ENCODE assay signal across 1 cellular context in the genomic region with DNA sequence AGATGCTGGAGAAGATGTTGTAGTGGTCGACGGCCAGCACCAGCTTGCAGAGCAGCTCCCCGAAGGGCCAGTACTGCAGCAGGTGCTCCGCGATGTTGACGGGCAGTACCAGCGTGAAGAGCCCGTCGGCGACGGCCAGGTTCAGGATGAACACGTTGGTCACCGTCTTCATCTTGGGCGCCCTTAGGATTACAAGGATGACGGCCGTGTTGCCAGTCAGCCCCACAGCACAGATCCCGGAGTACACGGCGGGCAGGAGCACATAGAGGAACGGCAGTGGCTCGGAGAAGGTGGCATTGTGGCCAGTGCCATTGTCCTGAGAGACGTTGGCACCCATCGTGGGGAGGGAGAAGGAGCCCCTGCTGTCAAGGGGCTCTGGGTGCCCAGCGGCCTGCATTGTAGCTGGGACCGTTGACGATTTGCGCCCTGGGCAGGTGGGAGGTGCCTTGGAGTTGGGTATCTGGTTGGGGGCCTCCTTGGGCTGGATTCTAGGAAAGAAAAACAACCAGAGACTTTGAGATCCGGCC.
TF ChIP-seq lines count a peak whose summit lies in the region.

No MANE protein-coding gene starts in this region.

TF ChIP-seq in GM23338, 12 proteins besides CTCF, POLR2A, EP300 and RAD21 (continued from another document):
- TF ChIP-seq, protein P1, sequence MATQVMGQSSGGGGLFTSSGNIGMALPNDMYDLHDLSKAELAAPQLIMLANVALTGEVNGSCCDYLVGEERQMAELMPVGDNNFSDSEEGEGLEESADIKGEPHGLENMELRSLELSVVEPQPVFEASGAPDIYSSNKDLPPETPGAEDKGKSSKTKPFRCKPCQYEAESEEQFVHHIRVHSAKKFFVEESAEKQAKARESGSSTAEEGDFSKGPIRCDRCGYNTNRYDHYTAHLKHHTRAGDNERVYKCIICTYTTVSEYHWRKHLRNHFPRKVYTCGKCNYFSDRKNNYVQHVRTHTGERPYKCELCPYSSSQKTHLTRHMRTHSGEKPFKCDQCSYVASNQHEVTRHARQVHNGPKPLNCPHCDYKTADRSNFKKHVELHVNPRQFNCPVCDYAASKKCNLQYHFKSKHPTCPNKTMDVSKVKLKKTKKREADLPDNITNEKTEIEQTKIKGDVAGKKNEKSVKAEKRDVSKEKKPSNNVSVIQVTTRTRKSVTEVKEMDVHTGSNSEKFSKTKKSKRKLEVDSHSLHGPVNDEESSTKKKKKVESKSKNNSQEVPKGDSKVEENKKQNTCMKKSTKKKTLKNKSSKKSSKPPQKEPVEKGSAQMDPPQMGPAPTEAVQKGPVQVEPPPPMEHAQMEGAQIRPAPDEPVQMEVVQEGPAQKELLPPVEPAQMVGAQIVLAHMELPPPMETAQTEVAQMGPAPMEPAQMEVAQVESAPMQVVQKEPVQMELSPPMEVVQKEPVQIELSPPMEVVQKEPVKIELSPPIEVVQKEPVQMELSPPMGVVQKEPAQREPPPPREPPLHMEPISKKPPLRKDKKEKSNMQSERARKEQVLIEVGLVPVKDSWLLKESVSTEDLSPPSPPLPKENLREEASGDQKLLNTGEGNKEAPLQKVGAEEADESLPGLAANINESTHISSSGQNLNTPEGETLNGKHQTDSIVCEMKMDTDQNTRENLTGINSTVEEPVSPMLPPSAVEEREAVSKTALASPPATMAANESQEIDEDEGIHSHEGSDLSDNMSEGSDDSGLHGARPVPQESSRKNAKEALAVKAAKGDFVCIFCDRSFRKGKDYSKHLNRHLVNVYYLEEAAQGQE (IDR thresholded peaks at IDR 0.05; ENCODE audit: unreplicated experiment), result no peak
- TF ChIP-seq NANOG (IDR thresholded peaks at IDR 0.05; ENCODE audit: borderline replicate concordance) (no peak), EZH2 (IDR thresholded peaks at IDR 0.05; ENCODE audit: low read depth, unreplicated experiment) (no peak)
TF ChIP-seq in GM23338: peak in this region for 0.
